In genomic region chr4:72858328-72858727, GRCh38 we compare ENCODE assay signal across 15 cellular contexts.
DNase-seq lines count a peak whose midpoint lies in the region; ATAC-seq and TF ChIP-seq lines count a peak whose summit lies in the region.
"Had no signal": no experiment of that assay in that cellular context is flagged by ENCODE, and none has a peak within 500 bp of the region (broad histone marks: within the 10 kb centered on the region; RNA-seq: fewer than 3 reads in every experiment).

No MANE protein-coding gene starts in this region.

- TF ChIP-seq CTCF in MCF 10A (IDR thresholded peaks at IDR 0.05; ENCODE audit: unreplicated experiment) (no peak), breast epithelium (IDR thresholded peaks at IDR 0.05) (no peak), RWPE2 (IDR thresholded peaks at IDR 0.05; ENCODE audit: poor library complexity, severe bottlenecking) (no peak), fibroblast of pulmonary artery (IDR thresholded peaks at IDR 0.05; ENCODE audit: low read length, missing control alignments) (no peak), upper lobe of right lung (IDR thresholded peaks at IDR 0.05) (no peak), GM13976 (IDR thresholded peaks at IDR 0.05; ENCODE audit: borderline replicate concordance, control extremely low read depth, extremely low read depth, insufficient read depth, missing control alignments) (no peak)

- H3K4me1 Mint-ChIP-seq in MCF 10A (ENCODE audit: insufficient read depth, unreplicated experiment) = peaks cover 7% of the 10 kb centered on the region
- H3K4me1 Mint-ChIP-seq: B cell had no signal

- CTCF ChIA-PET in MCF 10A (lab: Yijun Ruan, JAX) = interaction anchor here (0.6 kb wide), 1 partner anchor 127 kb away, joined by 3 read pairs; no protein-coding TSS in a partner anchor

- no TSS peak for BruUV-seq in MCF 10A (replicated peaks; lab: Mats Ljungman, UMichigan)

- H3K27me3 ChIP-seq in breast epithelium (no peaks in the 10 kb centered on the region), RWPE2 (ENCODE audit: insufficient read depth, poor library complexity, severe bottlenecking) (peaks cover 4% of the 10 kb centered on the region), upper lobe of right lung (no peaks in the 10 kb centered on the region)
- H3K27me3 ChIP-seq: MG63, uterus had no signal

- intact Hi-C loops in MCF 10A (cut with micrococcal nuclease) (no loop called here), breast epithelium (cut with DNase I; ENCODE audit: low total_unique reads) (no loop called here), upper lobe of right lung (cut with DNase I) (no loop called here)

- no peak overlapping the region for H3K27ac ChIP-seq in breast epithelium
- H3K27ac ChIP-seq in RWPE2 (ENCODE audit: poor library complexity, severe bottlenecking) = no peak overlapping the region
- no peak overlapping the region for H3K27ac ChIP-seq in upper lobe of right lung

- H3K9me3 ChIP-seq in breast epithelium = no peaks in the 10 kb centered on the region
- H3K9me3 ChIP-seq in RWPE2 (ENCODE audit: severe bottlenecking) = no peaks in the 10 kb centered on the region
- no peaks in the 10 kb centered on the region for H3K9me3 ChIP-seq in upper lobe of right lung
- H3K9me3 ChIP-seq: MG63, uterus had no signal

- H3K27ac Mint-ChIP-seq in MCF 10A (ENCODE audit: low read depth, unreplicated experiment) = peak overlapping the region; percentile 5
- H3K27ac Mint-ChIP-seq: B cell; T-helper 1 cell treated with Interleukin-12 subunit alpha and Interleukin-12 subunit beta and Interleukin-4 antibody, amounts not matched to agents 30 μg/mL and 1 μg/mL, for 36 hours had no signal

- ATAC-seq in RWPE2 (ENCODE audit: low read depth) = peak; percentile 97
- ATAC-seq in upper lobe of right lung = peak; percentile 55
- ATAC-seq in GM21390 (IDR thresholded peaks at IDR 0.05; ENCODE audit: unreplicated experiment) = no peak
- ATAC-seq: left colon had no signal

- H3K9me3 Mint-ChIP-seq in MCF 10A (ENCODE audit: unreplicated experiment) = no peaks in the 10 kb centered on the region
- H3K9me3 Mint-ChIP-seq: T-helper 1 cell treated with Interleukin-12 subunit alpha and Interleukin-12 subunit beta and Interleukin-4 antibody, amounts not matched to agents 30 μg/mL and 1 μg/mL, for 36 hours had no signal

- no peak overlapping the region for H3K4me3 ChIP-seq in breast epithelium
- no peak overlapping the region for H3K4me3 ChIP-seq in RWPE2 (ENCODE audit: severe bottlenecking)
- no peak overlapping the region for H3K4me3 ChIP-seq in fibroblast of pulmonary artery (replicated peaks; ENCODE audit: low read depth, low read length)
- no peak overlapping the region for H3K4me3 ChIP-seq in upper lobe of right lung
- H3K4me3 ChIP-seq: MG63, uterus had no signal

- in situ Hi-C loops in GM13976 (cut with MboI; ENCODE audit: low sequenced_read_pairs, unreplicated experiment) = no loop called here

- no peaks in the 10 kb centered on the region for H3K36me3 ChIP-seq in breast epithelium
- no peaks in the 10 kb centered on the region for H3K36me3 ChIP-seq in RWPE2 (ENCODE audit: low read depth)
- no peaks in the 10 kb centered on the region for H3K36me3 ChIP-seq in upper lobe of right lung
- H3K36me3 ChIP-seq: MG63, uterus had no signal

- H3K4me1 ChIP-seq in breast epithelium (no peaks in the 10 kb centered on the region), RWPE2 (ENCODE audit: insufficient read depth, poor library complexity, severe bottlenecking) (no peaks in the 10 kb centered on the region), upper lobe of right lung (no peaks in the 10 kb centered on the region)
- H3K4me1 ChIP-seq: uterus had no signal

- no peaks in the 10 kb centered on the region for H3K36me3 Mint-ChIP-seq in MCF 10A (ENCODE audit: insufficient read depth, unreplicated experiment)

- no peak for TF ChIP-seq POLR2A in breast epithelium (IDR thresholded peaks at IDR 0.05)

- peak; percentile 72 for DNase-seq in MCF 10A (ENCODE audit: unreplicated experiment)
- DNase-seq in breast epithelium (ENCODE audit: low spot score in 2 of 2) = no peak
- DNase-seq in RWPE2 (ENCODE audit: low spot score) = no peak
- peak; percentile 88 for DNase-seq in fibroblast of pulmonary artery (ENCODE audit: low read depth)
- no peak for DNase-seq in upper lobe of right lung
- no peak for DNase-seq in GM13976 (ENCODE audit: low spot score)
- DNase-seq in HUDEP-2 (lab: John Stamatoyannopoulos, UW; ENCODE audit: unreplicated experiment in 76 of 76) = no peak
- DNase-seq: activated gamma-delta T cell treated with Interleukin-2 at 50 U/mL for 16 hours, left colon, MG63, NCI-H2171 had no signal

- no peaks in the 10 kb centered on the region for H3K27me3 Mint-ChIP-seq in MCF 10A (ENCODE audit: insufficient read depth, unreplicated experiment)
- H3K27me3 Mint-ChIP-seq: B cell had no signal

- H3K4me3 Mint-ChIP-seq in MCF 10A (ENCODE audit: unreplicated experiment) = no peak overlapping the region
- H3K4me3 Mint-ChIP-seq: B cell; T-helper 1 cell treated with Interleukin-12 subunit alpha and Interleukin-12 subunit beta and Interleukin-4 antibody, amounts not matched to agents 30 μg/mL and 1 μg/mL, for 36 hours had no signal

- POLR2A ChIA-PET in MCF 10A (lab: Yijun Ruan, JAX) = no interaction called here

Comparison
In these comparisons a context has a peak if more than half of its experiments do, and no peak if none do; other contexts are left out.
1. DNase-seq: peak in MCF 10A (single experiment) and fibroblast of pulmonary artery (single experiment); none in breast epithelium (0 of 2), RWPE2 (single experiment), upper lobe of right lung (single experiment), GM13976 (single experiment) and HUDEP-2 (0 of 76).